ENCODE assay signal across 13 cellular contexts in genomic region chr11:36075053-36075452, GRCh38.
DNase-seq lines count a peak whose midpoint lies in the region; TF ChIP-seq lines count a peak whose summit lies in the region.
"Had no signal": no experiment of that assay in that cellular context is flagged by ENCODE, and none has a peak within 500 bp of the region (broad histone marks: within the 10 kb centered on the region; RNA-seq: fewer than 3 reads in every experiment).

No MANE protein-coding gene starts in this region.

- no peak for TF ChIP-seq CTCF in colonic mucosa (IDR thresholded peaks at IDR 0.05)

- H3K9ac ChIP-seq in adipocyte (ENCODE audit: low read length) (no peak overlapping the region), colonic mucosa (ENCODE audit: low read depth in 2 of 2, low read length in 2 of 2) (no peak overlapping the region)

- H3K4me3 ChIP-seq in adipocyte (ENCODE audit: low read length), result no peak overlapping the region
- no peak overlapping the region for H3K4me3 ChIP-seq in skeletal muscle cell (ENCODE audit: low read depth, low read length)
- no peak overlapping the region for H3K4me3 ChIP-seq in colonic mucosa
- H3K4me3 ChIP-seq: coronary artery, testis had no signal

- H3K9me3 ChIP-seq in adipocyte (ENCODE audit: control insufficient read depth, low read length) (peaks cover 3% of the 10 kb centered on the region), colonic mucosa (no peaks in the 10 kb centered on the region)
- H3K9me3 ChIP-seq: testis had no signal

- DNase-seq in GM04503 (ENCODE audit: low read depth) (peak; percentile 91), adipocyte (ENCODE audit: low read depth) (peak; percentile 70), fibroblast of the conjunctiva (ENCODE audit: low read depth) (peak; percentile 75), skeletal muscle cell (ENCODE audit: low read depth) (peak; percentile 91), DMS79 treated with DMSO at 0.1 percent for 48 hours (lab: John Stamatoyannopoulos, UW) (no peak), mucosa of gallbladder (ENCODE audit: low spot score) (no peak), colonic mucosa (no peak)
- no peak for DNase-seq in effector CD4-positive, alpha-beta T cell
- DNase-seq: activated effector memory CD4-positive, alpha-beta T cell treated with Interleukin-2 at 50 U/mL for 16 hours; hypothalamus; NCI-H187 treated with DMSO at 0.1 percent for 48 hours; testis had no signal

- H3K27me3 ChIP-seq in adipocyte (replicated peaks; ENCODE audit: control insufficient read depth, insufficient read depth, low read length), result no peaks in the 10 kb centered on the region
- H3K27me3 ChIP-seq in colonic mucosa, result no peaks in the 10 kb centered on the region
- H3K27me3 ChIP-seq: testis had no signal

- no peaks in the 10 kb centered on the region for H3K36me3 ChIP-seq in adipocyte (ENCODE audit: control insufficient read depth, insufficient read depth, low read length, severe bottlenecking)
- no peaks in the 10 kb centered on the region for H3K36me3 ChIP-seq in colonic mucosa

- H3K27ac ChIP-seq in colonic mucosa, result no peak overlapping the region
- H3K27ac ChIP-seq: testis had no signal

- peaks cover 20% of the 10 kb centered on the region for H3K4me1 ChIP-seq in adipocyte (ENCODE audit: control insufficient read depth, insufficient read depth, low read length)
- no peaks in the 10 kb centered on the region for H3K4me1 ChIP-seq in colonic mucosa

- intact Hi-C loops in colonic mucosa (cut with DNase I), result no loop called here

Comparison
In these comparisons a context has a peak if more than half of its experiments do, and no peak if none do; other contexts are left out.
1. DNase-seq: peak in GM04503 (single experiment), adipocyte (single experiment), fibroblast of the conjunctiva (single experiment) and skeletal muscle cell (single experiment); none in DMS79 treated with DMSO at 0.1 percent for 48 hours (single experiment), mucosa of gallbladder (single experiment), effector CD4-positive, alpha-beta T cell (single experiment) and colonic mucosa (single experiment).